ENCODE assay signal across 13 cellular contexts in the genomic region with DNA sequence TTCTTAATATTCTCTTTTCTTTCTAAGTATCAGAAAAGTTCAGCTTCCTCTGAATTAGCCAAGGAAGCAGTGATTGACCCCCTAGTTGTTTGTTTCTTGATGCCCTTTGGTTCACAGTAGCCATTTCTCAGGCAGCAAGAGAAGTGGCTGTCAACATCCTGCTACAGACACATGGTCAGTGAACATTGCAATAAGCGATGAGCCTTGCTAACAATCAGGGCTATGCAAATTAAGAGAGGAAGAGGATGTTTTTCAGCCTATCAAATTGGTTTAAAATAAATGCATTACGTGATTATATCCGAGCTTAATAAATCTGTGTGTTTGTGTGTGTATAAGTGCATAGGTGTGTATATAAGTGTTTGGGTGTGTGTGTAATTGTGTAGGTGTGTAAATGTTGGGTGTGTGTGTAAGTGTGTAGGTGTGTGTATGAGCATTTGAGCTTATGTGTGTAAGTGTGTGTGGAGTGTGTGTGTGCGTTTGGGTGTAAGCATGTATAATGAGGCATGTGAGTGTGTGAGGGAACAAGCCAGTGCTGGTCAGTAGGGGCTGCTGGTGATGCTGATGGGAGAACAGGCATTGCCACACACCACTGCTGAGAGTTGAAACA.
"Had no signal": no experiment of that assay in that cellular context is flagged by ENCODE, and none has a peak within 500 bp of the region (broad histone marks: within the 10 kb centered on the region; RNA-seq: fewer than 3 reads in every experiment).

No MANE protein-coding gene starts in this region.

- H3K4me3 Mint-ChIP-seq: activated naive CD4-positive, alpha-beta T cell treated with anti-CD3 and anti-CD28 coated beads, Interleukin-2, amount 50 U/mL, for 24 hours; brain had no signal

- H3K9me3 ChIP-seq: right lobe of liver, suprapubic skin had no signal

- H3K4me3 ChIP-seq: hepatocyte, right lobe of liver, suprapubic skin had no signal

- ATAC-seq: right lobe of liver; stimulated activated naive CD8-positive, alpha-beta T cell treated with anti-CD3 and anti-CD28 coated beads, Interleukin-15, Interleukin-2, amounts not matched to agents 100 U/mL and 50 U/mL, for 24 hours had no signal

- DNase-seq: activated CD4-positive, alpha-beta T cell treated with anti-CD3 and anti-CD28 coated beads for 48 hours; activated CD8-positive, alpha-beta memory T cell treated with anti-CD3 and anti-CD28 coated beads for 24 hours; amygdala; kidney glomerular epithelial cell; right lobe of liver; stimulated activated naive CD8-positive, alpha-beta T cell treated with anti-CD3 and anti-CD28 coated beads, Interleukin-15, Interleukin-2, amounts not matched to agents 100 U/mL and 50 U/mL, for 24 hours; T1000 had no signal

- H3K36me3 Mint-ChIP-seq: brain, type B pancreatic cell had no signal

- H3K27me3 ChIP-seq: hepatocyte, right lobe of liver, suprapubic skin had no signal

- H3K27me3 Mint-ChIP-seq: activated naive CD4-positive, alpha-beta T cell treated with anti-CD3 and anti-CD28 coated beads, Interleukin-2, amount 50 U/mL, for 24 hours had no signal

- H3K36me3 ChIP-seq: right lobe of liver, suprapubic skin had no signal

- H2AFZ ChIP-seq: hepatocyte had no signal

- H3K4me1 ChIP-seq: right lobe of liver had no signal

- H3K4me2 ChIP-seq: hepatocyte had no signal

- H3K27ac ChIP-seq: hepatocyte, right lobe of liver, suprapubic skin, VCaP had no signal

- H3K9me3 Mint-ChIP-seq: brain had no signal

- H3K79me2 ChIP-seq: hepatocyte had no signal

- H3K27ac Mint-ChIP-seq: activated naive CD4-positive, alpha-beta T cell treated with anti-CD3 and anti-CD28 coated beads, Interleukin-2, amount 50 U/mL, for 24 hours; brain had no signal
